In genomic region chr12:45232771-45233372, GRCh38 we compare ENCODE assay signal across 8 cellular contexts. TPM values are rescaled to one million over a fixed set of nuclear protein-coding genes. Genes with fewer than 3 reads are reported as not detected.
DNase-seq lines count a peak whose midpoint lies in the region; ATAC-seq and TF ChIP-seq lines count a peak whose summit lies in the region.

No MANE protein-coding gene starts in this region.

- H3K4me2 ChIP-seq in mammary epithelial cell (ENCODE audit: insufficient read depth, low read depth, low read length): peak overlapping the region; percentile 80

- H3K9ac ChIP-seq in mammary epithelial cell (ENCODE audit: insufficient read depth, low read length): peak overlapping the region; percentile 84

- H3K4me1 ChIP-seq in mammary epithelial cell (ENCODE audit: insufficient read depth, low read length) (peaks cover 51% of the 10 kb centered on the region), right lobe of liver (peaks cover 0 to 39% (median 14%) of the 10 kb centered on the region in 4 donors)

- no peak overlapping the region for H2AFZ ChIP-seq in mammary epithelial cell (ENCODE audit: low read depth, low read length)

- dilution Hi-C loops in mammary epithelial cell (cut with HindIII; ENCODE audit: low sequenced_read_pairs): no loop called here

- H3K4me3 ChIP-seq in mammary epithelial cell (replicated peaks in 1 of 3; ENCODE audit: insufficient read depth in 1 of 3, low read depth in 2 of 3, low read length in 3 of 3) (no peak overlapping the region), right lobe of liver (no peak overlapping the region)

- 14% methylated on average over 6 of the region's 6 CpGs for WGBS in mammary epithelial cell (ENCODE audit: low coverage, missing lambda C conversion rate)
- WGBS in right lobe of liver (ENCODE audit: insufficient coverage, low coverage, low lambda C conversion rate, missing lambda C conversion rate): 45% methylated on average over 5 of the region's 6 CpGs

- peak overlapping the region; percentile 98 for H3K27ac ChIP-seq in mammary epithelial cell (ENCODE audit: insufficient read depth, low read depth, low read length)
- H3K27ac ChIP-seq in right lobe of liver: peak overlapping the region in 2 of 3 donors; percentile 1 to 75

- in situ Hi-C loops in mammary epithelial cell (cut with MboI; ENCODE audit: low sequenced_read_pairs in 2 of 2): no loop called here

- H3K36me3 ChIP-seq in mammary epithelial cell (ENCODE audit: insufficient read depth, low read length): peaks cover 3% of the 10 kb centered on the region
- H3K36me3 ChIP-seq in right lobe of liver: no peaks in the 10 kb centered on the region

- no peak for TF ChIP-seq POLR2A in right lobe of liver (IDR thresholded peaks at IDR 0.05)

- no peaks in the 10 kb centered on the region for H4K20me1 ChIP-seq in mammary epithelial cell (ENCODE audit: insufficient read depth, low read length)

- intact Hi-C loops in mammary epithelial cell (cut with micrococcal nuclease) (no loop called here), right lobe of liver (cut with DNase I) (no loop called here)

- H3K27me3 ChIP-seq in mammary epithelial cell (ENCODE audit: insufficient read depth, low read length) (no peaks in the 10 kb centered on the region), right lobe of liver (no peaks in the 10 kb centered on the region)

- H3K79me2 ChIP-seq in mammary epithelial cell (ENCODE audit: insufficient read depth, low read length): peaks cover 64% of the 10 kb centered on the region

- TF ChIP-seq CTCF in mammary epithelial cell (conservative IDR thresholded peaks at IDR 0.05 in 1 of 2, IDR thresholded peaks at IDR 0.05 in 1 of 2; ENCODE audit: extremely low read depth in 1 of 2, insufficient read depth in 1 of 2, low read depth in 1 of 2, low read length in 2 of 2): no peak
- no peak for TF ChIP-seq CTCF in right lobe of liver (IDR thresholded peaks at IDR 0.05)

- BruUV-seq in mammary epithelial cell (replicated peaks; lab: Mats Ljungman, UMichigan): no TSS peak

- peak; percentile 54 for ATAC-seq in GM21529 (IDR thresholded peaks at IDR 0.05; ENCODE audit: unreplicated experiment)
- ATAC-seq in right lobe of liver: peak; percentile 21 to 81 (median 62)

- DNase-seq in AG20443 (ENCODE audit: low spot score) (peak; percentile 89), M059J (ENCODE audit: low read depth) (peak; percentile 98), mammary epithelial cell (peak; percentile 98), right lobe of liver (peak in 1 of 3 donors; percentile 39), stromal cell of bone marrow (ENCODE audit: low read depth) (peak; percentile 96), amygdala (lab: John Stamatoyannopoulos, UW) (no peak), cortex of kidney (lab: John Stamatoyannopoulos, UW) (no peak)

- CTCF ChIA-PET in mammary epithelial cell (lab: Charles Lee; ENCODE audit: low non-redundant PET): interaction anchor here (0.6 kb wide), 1 partner anchor 33 kb away, joined by 5 read pairs; no protein-coding TSS in a partner anchor

- no peaks in the 10 kb centered on the region for H3K9me3 ChIP-seq in mammary epithelial cell (replicated peaks; ENCODE audit: insufficient read depth, low read length)
- H3K9me3 ChIP-seq in right lobe of liver: no peaks in the 10 kb centered on the region

RNA-seq across cellular contexts. Expression of gene ANO6, which starts 17.0 kb away (rescaled TPM):
- total RNA-seq in M059J (2014; rRNA removed; shearing (Covaris generic)): 39.9 and 64.2 TPM in 2 replicates
- total RNA-seq in mammary epithelial cell (10 to 100 TPM; 57.0 to 77.5 TPM), right lobe of liver (10 to 100 TPM; 41.8 to 78.5 (median 48.9) TPM)
- polyA plus RNA-seq in mammary epithelial cell: 29.4 TPM
- 60.1 TPM for polyA minus RNA-seq in mammary epithelial cell

Comparison
In these comparisons a context has a peak if more than half of its experiments do, and no peak if none do; other contexts are left out.
1. DNase-seq: peak in AG20443 (single experiment), M059J (single experiment), mammary epithelial cell (single experiment) and stromal cell of bone marrow (single experiment); none in amygdala (0 of 56) and cortex of kidney (single experiment).